In genomic region chr10:13834581-13835286, GRCh38 we compare ENCODE assay signal across 1 cellular context.
TF ChIP-seq lines count a peak whose summit lies in the region.

No MANE protein-coding gene starts in this region.

TF ChIP-seq in SK-N-SH treated with all-trans-retinoic acid at 6 μM for 48 hours, 23 proteins besides CTCF, POLR2A, EP300 and RAD21 (continued from another document):
- TF ChIP-seq, protein P1, sequence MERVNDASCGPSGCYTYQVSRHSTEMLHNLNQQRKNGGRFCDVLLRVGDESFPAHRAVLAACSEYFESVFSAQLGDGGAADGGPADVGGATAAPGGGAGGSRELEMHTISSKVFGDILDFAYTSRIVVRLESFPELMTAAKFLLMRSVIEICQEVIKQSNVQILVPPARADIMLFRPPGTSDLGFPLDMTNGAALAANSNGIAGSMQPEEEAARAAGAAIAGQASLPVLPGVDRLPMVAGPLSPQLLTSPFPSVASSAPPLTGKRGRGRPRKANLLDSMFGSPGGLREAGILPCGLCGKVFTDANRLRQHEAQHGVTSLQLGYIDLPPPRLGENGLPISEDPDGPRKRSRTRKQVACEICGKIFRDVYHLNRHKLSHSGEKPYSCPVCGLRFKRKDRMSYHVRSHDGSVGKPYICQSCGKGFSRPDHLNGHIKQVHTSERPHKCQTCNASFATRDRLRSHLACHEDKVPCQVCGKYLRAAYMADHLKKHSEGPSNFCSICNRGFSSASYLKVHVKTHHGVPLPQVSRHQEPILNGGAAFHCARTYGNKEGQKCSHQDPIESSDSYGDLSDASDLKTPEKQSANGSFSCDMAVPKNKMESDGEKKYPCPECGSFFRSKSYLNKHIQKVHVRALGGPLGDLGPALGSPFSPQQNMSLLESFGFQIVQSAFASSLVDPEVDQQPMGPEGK (CRISPR knock-in tag; IDR thresholded peaks at IDR 0.05; ENCODE audit: borderline replicate concordance) = no peak
- TF ChIP-seq ARNTL (CRISPR knock-in tag; IDR thresholded peaks at IDR 0.05; ENCODE audit: borderline replicate concordance, low read depth) (no peak), TCF4 (CRISPR knock-in tag; IDR thresholded peaks at IDR 0.05; ENCODE audit: borderline replicate concordance) (no peak), SNAI2 (CRISPR knock-in tag; IDR thresholded peaks at IDR 0.05) (no peak)
